ENCODE assay signal across 8 cellular contexts in the genomic region with DNA sequence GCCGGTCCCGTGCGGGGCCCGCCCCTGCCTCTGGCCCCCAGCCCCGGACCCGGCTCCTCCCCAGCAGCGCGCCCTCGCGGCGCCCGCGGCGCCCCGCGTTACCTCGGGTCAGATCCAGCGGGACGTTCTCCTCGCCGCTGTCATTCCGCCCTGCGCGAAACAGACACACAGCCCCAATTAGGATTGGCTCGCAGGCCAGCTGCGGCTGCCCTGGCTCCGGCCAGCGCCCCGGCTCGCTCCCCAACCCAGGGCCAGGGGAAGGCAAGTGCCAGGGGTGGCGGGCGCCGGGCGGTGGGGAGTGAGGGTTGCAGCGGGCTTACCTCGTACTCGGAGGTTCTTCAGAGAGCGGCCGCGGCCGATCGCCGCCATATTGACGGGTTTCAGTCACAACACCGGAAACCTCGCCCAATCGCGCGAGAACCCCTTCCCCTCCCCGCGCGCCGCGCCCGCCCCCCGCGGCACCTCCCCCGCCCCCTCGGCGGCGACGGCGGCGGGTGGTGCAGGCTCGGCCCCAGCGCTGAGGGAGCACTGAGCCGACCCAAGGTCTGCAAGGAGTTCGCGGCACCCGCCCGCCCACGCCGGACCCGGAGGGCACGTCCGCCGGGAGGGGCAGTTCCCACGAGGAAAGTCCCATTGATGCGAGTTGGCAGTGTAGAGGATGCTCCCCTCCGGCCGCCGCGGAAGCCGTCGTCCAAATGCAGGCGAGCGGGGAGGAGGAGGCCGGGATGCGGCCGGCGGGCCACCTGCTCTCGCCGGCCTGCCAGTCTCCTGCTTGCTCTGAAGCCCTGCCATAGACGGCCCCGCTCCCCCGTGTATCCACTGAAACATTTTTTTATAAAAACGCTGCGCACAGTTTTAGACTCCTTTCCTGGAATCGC. TPM values are rescaled to one million over a fixed set of nuclear protein-coding genes. Genes with fewer than 3 reads are reported as not detected.
DNase-seq lines count a peak whose midpoint lies in the region; ATAC-seq and TF ChIP-seq lines count a peak whose summit lies in the region.

A gene with protein sequence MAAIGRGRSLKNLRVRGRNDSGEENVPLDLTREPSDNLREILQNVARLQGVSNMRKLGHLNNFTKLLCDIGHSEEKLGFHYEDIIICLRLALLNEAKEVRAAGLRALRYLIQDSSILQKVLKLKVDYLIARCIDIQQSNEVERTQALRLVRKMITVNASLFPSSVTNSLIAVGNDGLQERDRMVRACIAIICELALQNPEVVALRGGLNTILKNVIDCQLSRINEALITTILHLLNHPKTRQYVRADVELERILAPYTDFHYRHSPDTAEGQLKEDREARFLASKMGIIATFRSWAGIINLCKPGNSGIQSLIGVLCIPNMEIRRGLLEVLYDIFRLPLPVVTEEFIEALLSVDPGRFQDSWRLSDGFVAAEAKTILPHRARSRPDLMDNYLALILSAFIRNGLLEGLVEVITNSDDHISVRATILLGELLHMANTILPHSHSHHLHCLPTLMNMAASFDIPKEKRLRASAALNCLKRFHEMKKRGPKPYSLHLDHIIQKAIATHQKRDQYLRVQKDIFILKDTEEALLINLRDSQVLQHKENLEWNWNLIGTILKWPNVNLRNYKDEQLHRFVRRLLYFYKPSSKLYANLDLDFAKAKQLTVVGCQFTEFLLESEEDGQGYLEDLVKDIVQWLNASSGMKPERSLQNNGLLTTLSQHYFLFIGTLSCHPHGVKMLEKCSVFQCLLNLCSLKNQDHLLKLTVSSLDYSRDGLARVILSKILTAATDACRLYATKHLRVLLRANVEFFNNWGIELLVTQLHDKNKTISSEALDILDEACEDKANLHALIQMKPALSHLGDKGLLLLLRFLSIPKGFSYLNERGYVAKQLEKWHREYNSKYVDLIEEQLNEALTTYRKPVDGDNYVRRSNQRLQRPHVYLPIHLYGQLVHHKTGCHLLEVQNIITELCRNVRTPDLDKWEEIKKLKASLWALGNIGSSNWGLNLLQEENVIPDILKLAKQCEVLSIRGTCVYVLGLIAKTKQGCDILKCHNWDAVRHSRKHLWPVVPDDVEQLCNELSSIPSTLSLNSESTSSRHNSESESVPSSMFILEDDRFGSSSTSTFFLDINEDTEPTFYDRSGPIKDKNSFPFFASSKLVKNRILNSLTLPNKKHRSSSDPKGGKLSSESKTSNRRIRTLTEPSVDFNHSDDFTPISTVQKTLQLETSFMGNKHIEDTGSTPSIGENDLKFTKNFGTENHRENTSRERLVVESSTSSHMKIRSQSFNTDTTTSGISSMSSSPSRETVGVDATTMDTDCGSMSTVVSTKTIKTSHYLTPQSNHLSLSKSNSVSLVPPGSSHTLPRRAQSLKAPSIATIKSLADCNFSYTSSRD (N-terminal part only) (minus strand): TSS at position 391 of the 878 bp plus-strand sequence. CDS start 22 bp downstream, at position 369.

- H3K4me1 ChIP-seq in gastroesophageal sphincter = peaks cover 5 to 56% (median 12%) of the 10 kb centered on the region in 3 donors
- H3K4me1 ChIP-seq in suprapubic skin = peaks cover 33% of the 10 kb centered on the region

- H3K4me1 Mint-ChIP-seq in HFFc6 (ENCODE audit: low read depth) = peaks cover 50% of the 10 kb centered on the region
- H3K4me1 Mint-ChIP-seq in activated naive CD4-positive, alpha-beta T cell treated with anti-CD3 and anti-CD28 coated beads, Interleukin-2, amount 10 ng/mL, durations not matched to agents 7 days and 5 days = peaks cover 48% of the 10 kb centered on the region

- H3K36me3 ChIP-seq in GM06990 (ENCODE audit: control insufficient read depth, insufficient read depth, low read length) = no peaks in the 10 kb centered on the region
- H3K36me3 ChIP-seq in SK-N-MC (ENCODE audit: insufficient read depth, low read length) = peaks cover 8% of the 10 kb centered on the region
- H3K36me3 ChIP-seq in gastroesophageal sphincter = no peaks in the 10 kb centered on the region
- H3K36me3 ChIP-seq in suprapubic skin = no peaks in the 10 kb centered on the region

- peak within 1 kb of the TSS; percentile 96 for H3K27ac Mint-ChIP-seq in HFFc6
- peak within 1 kb of the TSS; percentile 98 for H3K27ac Mint-ChIP-seq in activated naive CD4-positive, alpha-beta T cell treated with anti-CD3 and anti-CD28 coated beads, Interleukin-2, amount 10 ng/mL, durations not matched to agents 7 days and 5 days

- peaks cover 7% of the 10 kb centered on the region for H3K36me3 Mint-ChIP-seq in HFFc6 (ENCODE audit: low read depth)
- peaks cover 22% of the 10 kb centered on the region for H3K36me3 Mint-ChIP-seq in activated naive CD4-positive, alpha-beta T cell treated with anti-CD3 and anti-CD28 coated beads, Interleukin-2, amount 10 ng/mL, durations not matched to agents 7 days and 5 days

- peak; percentile 29 to 66 for TF ChIP-seq POLR2A in gastroesophageal sphincter (IDR thresholded peaks at IDR 0.05)
- TF ChIP-seq POLR2A in suprapubic skin (IDR thresholded peaks at IDR 0.05) = peak; percentile 21 to 29

- peak; percentile 94 for ATAC-seq in gastroesophageal sphincter

- H3K9me3 ChIP-seq in SK-N-MC (ENCODE audit: low read depth, low read length) (no peaks in the 10 kb centered on the region), gastroesophageal sphincter (no peaks in the 10 kb centered on the region), suprapubic skin (no peaks in the 10 kb centered on the region)

- 0% methylated on average over 5 of the region's 99 CpGs; no CpG with 5 or more reads in 1 of the 2 donors for WGBS in gastroesophageal sphincter (ENCODE audit: low coverage in 1 of 2), 2 donors
- under 1% methylated on average over 12 of the region's 99 CpGs for WGBS in suprapubic skin

- TF ChIP-seq EP300 in gastroesophageal sphincter (IDR thresholded peaks at IDR 0.05) = no peak
- TF ChIP-seq EP300 in suprapubic skin (IDR thresholded peaks at IDR 0.05) = no peak

- H3K4me3 Mint-ChIP-seq in HFFc6 = peak within 1 kb of the TSS; percentile 98
- H3K4me3 Mint-ChIP-seq in activated naive CD4-positive, alpha-beta T cell treated with anti-CD3 and anti-CD28 coated beads, Interleukin-2, amount 10 ng/mL, durations not matched to agents 7 days and 5 days = peak within 1 kb of the TSS; percentile 91

- TF ChIP-seq CTCF in GM06990 (IDR thresholded peaks at IDR 0.05; ENCODE audit: insufficient read depth, low read length, poor library complexity, severe bottlenecking) = no peak
- TF ChIP-seq CTCF in HFFc6 (IDR thresholded peaks at IDR 0.05) = no peak
- no peak for TF ChIP-seq CTCF in gastroesophageal sphincter (IDR thresholded peaks at IDR 0.05)
- TF ChIP-seq CTCF in suprapubic skin (IDR thresholded peaks at IDR 0.05) = no peak

- H3K9ac ChIP-seq in SK-N-MC (ENCODE audit: insufficient read length) = peak within 1 kb of the TSS; percentile 97

- DNase-seq in GM06990 (ENCODE audit: extremely low read depth, insufficient read length) = peak; percentile 93
- DNase-seq in HFFc6 = peak; percentile 79
- peak; percentile 92 for DNase-seq in NAMALWA (ENCODE audit: low spot score)
- no peak for DNase-seq in SK-N-MC (ENCODE audit: low read depth, low spot score)
- DNase-seq in activated naive CD4-positive, alpha-beta T cell treated with anti-CD3 and anti-CD28 coated beads, Interleukin-2, amount 10 ng/mL, durations not matched to agents 7 days and 5 days = peak; percentile 93
- peak; percentile 88 for DNase-seq in occipital lobe (lab: John Stamatoyannopoulos, UW)
- peak; percentile 90 to 94 for DNase-seq in suprapubic skin (ENCODE audit: low spot score in 2 of 2)

- H3K9me3 Mint-ChIP-seq in HFFc6 = no peaks in the 10 kb centered on the region
- H3K9me3 Mint-ChIP-seq in activated naive CD4-positive, alpha-beta T cell treated with anti-CD3 and anti-CD28 coated beads, Interleukin-2, amount 10 ng/mL, durations not matched to agents 7 days and 5 days = no peaks in the 10 kb centered on the region

- H3K27ac ChIP-seq in SK-N-MC = peak within 1 kb of the TSS; percentile 81
- peak within 1 kb of the TSS; percentile 91 to 98 (median 96) for H3K27ac ChIP-seq in gastroesophageal sphincter
- H3K27ac ChIP-seq in suprapubic skin = peak within 1 kb of the TSS; percentile 97

- no peaks in the 10 kb centered on the region for H3K27me3 ChIP-seq in GM06990 (replicated peaks; ENCODE audit: control insufficient read depth, insufficient read depth, low read length)
- no peaks in the 10 kb centered on the region for H3K27me3 ChIP-seq in gastroesophageal sphincter
- H3K27me3 ChIP-seq in suprapubic skin = peaks cover 2% of the 10 kb centered on the region

- CTCF ChIA-PET in activated naive CD4-positive, alpha-beta T cell treated with anti-CD3 and anti-CD28 coated beads, Interleukin-2, amount 10 ng/mL, durations not matched to agents 7 days and 5 days (lab: Charles Lee) = no interaction called here

- H3K27me3 Mint-ChIP-seq in HFFc6 (ENCODE audit: insufficient read depth) = no peaks in the 10 kb centered on the region; the same call in 1 of the 2 replicates
- peaks cover 10% of the 10 kb centered on the region for H3K27me3 Mint-ChIP-seq in activated naive CD4-positive, alpha-beta T cell treated with anti-CD3 and anti-CD28 coated beads, Interleukin-2, amount 10 ng/mL, durations not matched to agents 7 days and 5 days

- H3K4me3 ChIP-seq in GM06990 (replicated peaks; ENCODE audit: low read depth, low read length) = peak within 1 kb of the TSS; percentile 89
- H3K4me3 ChIP-seq in SK-N-MC = peak within 1 kb of the TSS; percentile 94
- H3K4me3 ChIP-seq in gastroesophageal sphincter = peak within 1 kb of the TSS; percentile 85 to 87
- peak within 1 kb of the TSS; percentile 75 for H3K4me3 ChIP-seq in suprapubic skin

RNA-seq across cellular contexts. Expression of the gene that starts here (rescaled TPM):
- total RNA-seq in HFFc6 (2021; fragmentation: NEBNext Ultra II Directional; extraction: Animal tissue kit (Norgen Biotek cat#: 25700)) = 10 to 100 TPM; 16.1 to 24.0 (median 20.1) TPM
- total RNA-seq in gastroesophageal sphincter (10 to 100 TPM; 24.0 to 46.1 (median 31.9) TPM), occipital lobe (87.3 TPM), suprapubic skin (10 to 100 TPM; 24.9 to 92.6 (median 28.7) TPM)
